ENCODE assay signal across 9 cellular contexts in the genomic region with DNA sequence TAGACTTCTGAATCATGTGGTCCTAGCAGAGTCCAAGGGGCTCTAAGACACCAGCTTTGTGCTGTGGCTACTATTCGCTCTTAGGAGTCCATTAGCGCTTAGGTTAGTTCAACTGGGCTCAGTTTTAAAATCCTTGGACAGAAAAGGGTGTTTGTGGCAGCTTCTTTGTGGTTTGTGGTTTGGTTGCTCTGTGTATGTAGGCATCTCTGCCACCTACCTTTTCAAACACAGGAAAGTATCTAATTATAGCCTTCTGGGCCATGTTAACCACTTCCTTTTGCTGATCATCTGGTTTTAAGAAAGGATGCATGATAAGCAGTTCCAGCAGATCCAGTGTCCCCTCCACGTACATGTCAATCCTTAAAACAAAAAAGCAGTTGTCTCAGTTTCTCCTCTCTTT. TPM values are rescaled to one million over a fixed set of nuclear protein-coding genes. Genes with fewer than 3 reads are reported as not detected.
DNase-seq lines count a peak whose midpoint lies in the region; ATAC-seq and TF ChIP-seq lines count a peak whose summit lies in the region.
"Had no signal": no experiment of that assay in that cellular context is flagged by ENCODE, and none has a peak within 500 bp of the region (broad histone marks: within the 10 kb centered on the region; RNA-seq: fewer than 3 reads in every experiment).

No MANE protein-coding gene starts in this region.

- no peak overlapping the region for H2AFZ ChIP-seq in DND-41 (ENCODE audit: low read depth, low read length)

- H3K9me3 Mint-ChIP-seq in glutamatergic neuron (ENCODE audit: unreplicated experiment) = no peaks in the 10 kb centered on the region
- H3K9me3 Mint-ChIP-seq: nephron had no signal

- TF ChIP-seq POLR2A in adrenal gland (IDR thresholded peaks at IDR 0.05) = no peak

- H3K36me3 ChIP-seq in DND-41 (ENCODE audit: insufficient read depth, low read length) (no peaks in the 10 kb centered on the region), adrenal gland (replicated peaks in 1 of 2) (peaks cover 0 to 48% of the 10 kb centered on the region in 2 donors)

- H3K79me2 ChIP-seq in DND-41 (ENCODE audit: insufficient read depth, low read length) = no peaks in the 10 kb centered on the region

- H3K4me3 Mint-ChIP-seq in glutamatergic neuron (ENCODE audit: unreplicated experiment) = no peak overlapping the region
- H3K4me3 Mint-ChIP-seq: nephron had no signal

- TF ChIP-seq CTCF in DND-41 (IDR thresholded peaks at IDR 0.05; ENCODE audit: borderline replicate concordance, extremely low read depth, low read length, poor library complexity, severe bottlenecking) (no peak), glutamatergic neuron (IDR thresholded peaks at IDR 0.05; ENCODE audit: partially characterized antibody, unreplicated experiment) (no peak), adrenal gland (IDR thresholded peaks at IDR 0.05) (no peak)

- no peaks in the 10 kb centered on the region for H3K4me1 Mint-ChIP-seq in glutamatergic neuron (ENCODE audit: low read depth, unreplicated experiment)
- H3K4me1 Mint-ChIP-seq: nephron had no signal

- H3K27ac ChIP-seq in DND-41 (ENCODE audit: low read length) (no peak overlapping the region), adrenal gland (no peak overlapping the region)

- no peak overlapping the region for H3K9ac ChIP-seq in DND-41 (ENCODE audit: low read depth, low read length)

- H3K4me3 ChIP-seq in DND-41 (ENCODE audit: low read depth in 1 of 2, low read length in 2 of 2) (no peak overlapping the region), adrenal gland (no peak overlapping the region)

- H3K4me2 ChIP-seq in DND-41 (ENCODE audit: insufficient read depth, low read length) = no peak overlapping the region

- intact Hi-C loops in adrenal gland (cut with DNase I) = loop anchor here in 1 of 2 donors (10.0 kb wide), 1 partner anchor 89 kb away; no protein-coding TSS in a partner anchor

- DNase-seq in DND-41 (peak; percentile 50), KG1 (lab: John Stamatoyannopoulos, UW) (peak; percentile 64), astrocyte of the hippocampus (ENCODE audit: low read depth, low spot score) (peak; percentile 72), glutamatergic neuron (no peak), NCI-H1694 (lab: John Stamatoyannopoulos, UW) (no peak), NCI-H146 (lab: John Stamatoyannopoulos, UW) (no peak), adrenal gland (no peak)

- peak; percentile 96 for ATAC-seq in DND-41 (ENCODE audit: insufficient read depth, low read depth)
- ATAC-seq in GM21447 (IDR thresholded peaks at IDR 0.05; ENCODE audit: unreplicated experiment) = peak; percentile 93

- peaks cover 23% of the 10 kb centered on the region; the same call in 1 of the 2 replicates for H4K20me1 ChIP-seq in DND-41 (ENCODE audit: insufficient read depth, low read length)

- no peaks in the 10 kb centered on the region for H3K27me3 Mint-ChIP-seq in glutamatergic neuron (ENCODE audit: unreplicated experiment)

- WGBS in adrenal gland, 4 donors = 74 to 92% (median 79%) methylated on average over 3 of the region's 3 CpGs

- H3K36me3 Mint-ChIP-seq in glutamatergic neuron (ENCODE audit: unreplicated experiment) = no peaks in the 10 kb centered on the region

- H3K4me1 ChIP-seq in DND-41 (ENCODE audit: insufficient read depth, low read length) (peaks cover 17% of the 10 kb centered on the region), adrenal gland (replicated peaks in 1 of 2) (peaks cover under 1 to 6% of the 10 kb centered on the region in 2 donors)

- no peak overlapping the region for H3K27ac Mint-ChIP-seq in glutamatergic neuron (ENCODE audit: unreplicated experiment)
- H3K27ac Mint-ChIP-seq: nephron had no signal

- H3K27me3 ChIP-seq in DND-41 (ENCODE audit: insufficient read depth, low read length, poor library complexity) (peaks cover 36% of the 10 kb centered on the region), adrenal gland (no peaks in the 10 kb centered on the region)

- H3K9me3 ChIP-seq in DND-41 (ENCODE audit: insufficient read depth, low read length, severe bottlenecking) (no peaks in the 10 kb centered on the region), adrenal gland (replicated peaks in 1 of 3) (no peaks in the 10 kb centered on the region)

RNA-seq across cellular contexts. Expression of a gene that starts 10.8 kb away (rescaled TPM):
- total RNA-seq in glutamatergic neuron (ENCODE audit: unreplicated experiment) (81.1 TPM), adrenal gland (100 to 1,000 TPM; 165 to 656 (median 343) TPM)
- 1,000 to 10,000 TPM in 1 of 3 donors, 100 to 1,000 TPM in 2; 144 to 1,199 (median 302) TPM for polyA plus RNA-seq in adrenal gland

Comparison
In these comparisons a context has a peak if more than half of its experiments do, and no peak if none do; other contexts are left out.
1. DNase-seq: peak in DND-41 (single experiment), KG1 (single experiment) and astrocyte of the hippocampus (single experiment); none in glutamatergic neuron (single experiment), NCI-H1694 (single experiment), NCI-H146 (single experiment) and adrenal gland (0 of 7).